In the genomic region with DNA sequence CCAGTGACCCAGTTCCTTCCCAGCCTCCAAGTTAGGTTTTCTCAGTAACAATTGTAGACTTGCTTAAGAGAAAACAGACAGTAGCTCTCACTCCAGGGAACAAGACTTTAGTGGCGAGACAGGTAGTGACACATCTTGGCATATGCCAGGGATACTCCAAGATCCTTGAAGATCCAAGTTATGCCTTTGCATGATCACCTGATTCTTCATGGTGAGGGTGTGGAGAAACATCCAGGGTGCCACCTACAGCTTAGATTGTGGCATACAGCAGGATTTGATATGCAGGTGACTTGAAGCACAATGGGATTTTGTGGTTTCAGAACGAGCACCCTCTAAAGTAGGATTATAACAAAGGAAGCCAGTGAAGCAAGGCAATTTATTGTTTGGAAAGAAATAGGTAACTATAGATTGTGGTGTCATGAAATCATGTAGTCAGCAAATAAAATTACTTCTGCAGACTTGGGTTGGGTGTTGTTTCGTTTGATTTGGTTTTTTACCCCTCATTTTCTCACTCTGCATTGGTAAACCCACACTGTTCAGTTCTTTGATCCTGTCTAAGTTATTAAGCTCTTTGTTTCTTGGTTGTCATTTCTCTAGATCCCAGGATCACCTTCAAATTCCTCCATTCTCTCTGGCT, we compare ENCODE assay signal across 19 cellular contexts. TPM values are rescaled to one million over a fixed set of nuclear protein-coding genes. Genes with fewer than 3 reads are reported as not detected.
A peak's percentile ranks its signal among the peaks of the same experiment; 100 is the strongest.
DNase-seq lines count a peak whose midpoint lies in the region; ATAC-seq, FAIRE-seq and TF ChIP-seq lines count a peak whose summit lies in the region.
"Had no signal": no experiment of that assay in that cellular context is flagged by ENCODE, and none has a peak within 500 bp of the region (broad histone marks: within the 10 kb centered on the region; RNA-seq: fewer than 3 reads in every experiment).

No MANE protein-coding gene starts in this region.

- no peaks in the 10 kb centered on the region for H3K9me2 ChIP-seq in Karpas-422 (replicated peaks; ENCODE audit: insufficient read depth, low read length)

- ATAC-seq in A549 (peak; percentile 34 to 60; a peak in 3 of 6 replicates), HG02759 (IDR thresholded peaks at IDR 0.05; ENCODE audit: unreplicated experiment) (no peak), GM19455 (IDR thresholded peaks at IDR 0.05; ENCODE audit: unreplicated experiment) (no peak)
- ATAC-seq: activated T-cell treated with anti-CD3 and anti-CD28 coated beads, Interleukin-2, amount 50 U/mL, for 4 hours; CD8-positive, alpha-beta T cell had no signal

- FAIRE-seq in A549 (lab: Jason Lieb, UNC): no peak
- FAIRE-seq: frontal cortex, GM18507, GM19239, TTC549 had no signal

- TF ChIP-seq RAD21 in A549 (conservative IDR thresholded peaks at IDR 0.05 in 1 of 2, IDR thresholded peaks at IDR 0.05 in 1 of 2): no peak

- H3K4me3 ChIP-seq in A549 (no peak overlapping the region), Karpas-422 (ENCODE audit: low read length) (no peak overlapping the region), lower leg skin (ENCODE audit: low read depth, poor library complexity, severe bottlenecking) (no peak overlapping the region), HAP-1 (no peak overlapping the region)
- H3K4me3 ChIP-seq: testis had no signal

- H3K4me1 ChIP-seq in A549 (peaks cover 48% of the 10 kb centered on the region), Karpas-422 (ENCODE audit: low read length) (peaks cover 28% of the 10 kb centered on the region), HAP-1 (no peaks in the 10 kb centered on the region)
- H3K4me1 ChIP-seq: testis had no signal

- no peaks in the 10 kb centered on the region for H3K9me3 ChIP-seq in A549
- H3K9me3 ChIP-seq in Karpas-422 (ENCODE audit: low read length): no peaks in the 10 kb centered on the region
- H3K9me3 ChIP-seq in HAP-1: no peaks in the 10 kb centered on the region
- H3K9me3 ChIP-seq: testis had no signal

- CTCF ChIA-PET in A549 (lab: Yijun Ruan, JAX): no interaction called here

- 67% methylated on average over 3 of the region's 3 CpGs for WGBS in A549 (ENCODE audit: missing lambda C conversion rate)
- WGBS in lower leg skin, 2 donors: 68 to 79% methylated on average over 3 of the region's 3 CpGs

- H4K20me1 ChIP-seq in Karpas-422 (ENCODE audit: insufficient read depth, low read depth, low read length): peaks cover 8% of the 10 kb centered on the region; the same call in 1 of the 2 replicates

- H3K9ac ChIP-seq in Karpas-422 (ENCODE audit: low read length): no peak overlapping the region

- no peaks in the 10 kb centered on the region for H3K79me2 ChIP-seq in Karpas-422 (ENCODE audit: low read length)

- H3K27ac ChIP-seq in A549 (peak overlapping the region; percentile 48 to 57; a peak in 5 of 6 replicates), Karpas-422 (ENCODE audit: low read length) (no peak overlapping the region), VCaP (peak overlapping the region; percentile 95)
- H3K27ac ChIP-seq: testis had no signal

- TF ChIP-seq EP300 in A549 (IDR thresholded peaks at IDR 0.05): no peak

- POLR2A ChIA-PET in A549 (lab: Yijun Ruan, JAX): no interaction called here

- TF ChIP-seq CTCF in A549 (IDR thresholded peaks at IDR 0.05): no peak
- peak; percentile 13; the same call in 1 of the 2 replicates for TF ChIP-seq CTCF in VCaP (conservative IDR thresholded peaks at IDR 0.05)
- TF ChIP-seq CTCF in lower leg skin (IDR thresholded peaks at IDR 0.05): no peak

- TF ChIP-seq POLR2A in A549 (IDR thresholded peaks at IDR 0.05; ENCODE audit: low read length): no peak
- no peak for TF ChIP-seq POLR2A in lower leg skin (IDR thresholded peaks at IDR 0.05)

- no peaks in the 10 kb centered on the region for H3K36me3 ChIP-seq in Karpas-422 (ENCODE audit: insufficient read depth, low read length)
- H3K36me3 ChIP-seq in HAP-1 (replicated peaks): no peaks in the 10 kb centered on the region

- in situ Hi-C loops in HAP-1 (cut with MboI; ENCODE audit: low sequenced_read_pairs): no loop called here

- H3K27me3 ChIP-seq in Karpas-422 (ENCODE audit: low read length) (peaks cover 3% of the 10 kb centered on the region; the same call in 1 of the 2 replicates), HAP-1 (ENCODE audit: low read depth) (peaks cover 10% of the 10 kb centered on the region)
- H3K27me3 ChIP-seq: testis had no signal

- no peak overlapping the region for H2AFZ ChIP-seq in Karpas-422 (ENCODE audit: low read length)

- DNase-seq in A549 (ENCODE audit: low read depth in 1 of 2, low spot score in 1 of 2) (no peak), Karpas-422 (peak; percentile 68), NCI-H2171 treated with DMSO at 0.1 percent for 48 hours (lab: John Stamatoyannopoulos, UW) (peak; percentile 83), lower leg skin (ENCODE audit: low spot score in 2 of 2) (no peak), HAP-1 (ENCODE audit: low spot score in 2 of 2) (no peak)
- DNase-seq: activated T-cell treated with anti-CD3 and anti-CD28 coated beads, Interleukin-2, amount 50 U/mL, for 4 hours; CD8-positive, alpha-beta T cell; MM.1S; nephron progenitor cell; testis had no signal

- intact Hi-C loops in lower leg skin (cut with DNase I; ENCODE audit: low total_unique reads): no loop called here

- H3K4me2 ChIP-seq in A549 (peak overlapping the region; percentile 69), Karpas-422 (ENCODE audit: low read depth, low read length, poor library complexity, severe bottlenecking) (no peak overlapping the region)

TF ChIP-seq in A549, 52 proteins besides CTCF, POLR2A, EP300 and RAD21:
- TF ChIP-seq HOXB13 (CRISPR knock-in tag; IDR thresholded peaks at IDR 0.05; ENCODE audit: low read depth) (no peak), MAFK (IDR thresholded peaks at IDR 0.05; ENCODE audit: partially characterized antibody) (peak; percentile 79)
TF ChIP-seq in A549: peak in this region for 1.

RNA-seq across cellular contexts. Expression of a gene that starts 9.2 kb away (rescaled TPM):
- 2.9 and 4.2 TPM in 2 replicates for polyA plus RNA-seq in A549 (2011; rRNA removed)
- 0.77 and 1.0 TPM in 2 replicates for polyA plus RNA-seq in A549 (2012; cell fraction: cytosol; rRNA removed)
- 3.4 and 3.5 TPM in 2 replicates for polyA plus RNA-seq in A549 (2012; cell fraction: nucleus; rRNA removed)
- polyA plus RNA-seq in A549 (2017; fragmentation: RNase III; extraction: RNeasy Plus Mini Kit Qiagen cat#74134 plus additional on column Dnase treatment): 0.63 to 0.87 TPM (median 0.63 TPM) in 3 replicates
- 1.1 and 1.4 TPM in 2 replicates for polyA minus RNA-seq in A549 (2011; rRNA and poly(A)+ RNA removed)
- total RNA-seq in Karpas-422 (2014; rRNA removed; shearing (Covaris generic); ENCODE audit: low replicate concordance): not detected in 2 replicates
- total RNA-seq in lower leg skin: not detected
- total RNA-seq: activated T-cell treated with anti-CD3 and anti-CD28 coated beads, Interleukin-2, amount 50 U/mL, for 4 hours; CD8-positive, alpha-beta T cell; lung microvascular endothelial cell; SK-MEL-5 had no signal

Comparison
In these comparisons a context has a peak if more than half of its experiments do, and no peak if none do; other contexts are left out.
1. ATAC-seq: peak in A549 (2 of 2); none in HG02759 (single experiment) and GM19455 (single experiment).
2. DNase-seq: peak in Karpas-422 (single experiment) and NCI-H2171 treated with DMSO at 0.1 percent for 48 hours (single experiment); none in A549 (0 of 2), lower leg skin (0 of 2) and HAP-1 (0 of 2).